In the genomic region with DNA sequence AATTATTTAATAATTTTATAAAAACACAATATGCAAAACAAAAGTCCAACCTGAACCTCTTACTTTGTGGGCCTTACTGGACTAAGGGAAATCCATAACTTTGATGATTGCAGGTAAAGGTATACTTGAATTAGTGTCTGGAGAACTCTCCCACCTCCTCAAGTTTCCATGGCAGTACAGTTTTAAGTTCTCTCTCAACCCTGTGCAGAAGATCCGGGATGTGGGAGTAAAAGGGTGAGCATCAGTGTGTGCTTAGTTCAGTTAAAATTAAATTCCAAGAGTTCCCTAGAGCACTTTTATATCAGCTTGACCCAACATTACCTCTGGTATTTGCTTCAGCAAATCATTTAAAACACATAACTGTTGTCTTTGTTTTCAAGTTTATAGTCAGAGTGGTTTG, we compare ENCODE assay signal across 7 cellular contexts. TPM values are rescaled to one million over a fixed set of nuclear protein-coding genes. Genes with fewer than 3 reads are reported as not detected.
"Had no signal": no experiment of that assay in that cellular context is flagged by ENCODE, and none has a peak within 500 bp of the region (broad histone marks: within the 10 kb centered on the region; RNA-seq: fewer than 3 reads in every experiment).

No MANE protein-coding gene starts in this region.

- DNase-seq: IMR-90, KBM-7, KG1 had no signal

- H3K4me1 Mint-ChIP-seq: IgD-negative memory B cell had no signal

- H3K27me3 Mint-ChIP-seq: IgD-negative memory B cell had no signal

- H3K36me3 Mint-ChIP-seq: IgD-negative memory B cell had no signal

- H3K4me3 Mint-ChIP-seq: IgD-negative memory B cell had no signal

RNA-seq across cellular contexts. Expression of gene RIMS1, which starts 47.5 kb away (rescaled TPM):
- total RNA-seq: HepG2, HT-29, K562 had no signal
